8 cellular contexts compared by ENCODE assay signal in the genomic region with DNA sequence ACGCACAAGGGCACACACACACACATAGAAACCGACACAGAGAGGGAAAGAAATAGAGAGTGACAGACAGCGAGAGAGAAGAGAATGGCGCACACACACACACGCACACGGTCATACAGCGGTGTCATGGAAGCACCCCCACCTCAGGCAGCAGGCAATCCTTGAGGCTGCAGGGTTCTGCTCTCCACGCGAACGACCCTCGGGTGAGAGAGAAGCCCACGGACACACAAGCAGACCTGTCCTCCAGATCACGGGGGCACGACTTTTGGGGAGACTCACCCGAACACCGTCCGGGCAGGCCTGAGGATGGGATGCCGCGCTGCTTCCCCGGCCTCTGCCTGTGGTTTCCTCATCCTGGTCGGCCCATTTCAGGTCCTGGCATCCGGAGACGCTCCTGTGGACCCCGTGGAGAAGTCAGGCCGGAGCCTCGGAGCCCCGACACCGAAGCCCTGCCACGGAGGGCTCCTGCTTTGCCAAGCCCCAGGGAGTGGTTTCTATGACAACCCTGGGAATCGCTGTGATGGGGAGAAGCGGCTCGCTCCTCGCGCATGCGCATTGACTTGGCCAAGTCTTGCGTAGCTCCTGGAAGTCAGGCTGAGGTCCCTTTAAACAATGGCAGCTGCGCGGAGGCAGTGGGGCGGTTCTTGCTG.
DNase-seq lines count a peak whose midpoint lies in the region; ATAC-seq and TF ChIP-seq lines count a peak whose summit lies in the region.

No MANE protein-coding gene starts in this region.

- H2AFZ ChIP-seq in mammary epithelial cell (ENCODE audit: low read depth, low read length): no peak overlapping the region

- no TSS peak for BruUV-seq in mammary epithelial cell (replicated peaks; lab: Mats Ljungman, UMichigan)

- H3K36me3 ChIP-seq in mammary epithelial cell (ENCODE audit: insufficient read depth, low read length) (no peaks in the 10 kb centered on the region), lung (ENCODE audit: control insufficient read depth in 2 of 2, insufficient read depth in 2 of 2, low read length in 2 of 2) (no peaks in the 10 kb centered on the region)

- no peaks in the 10 kb centered on the region for H3K4me1 ChIP-seq in mammary epithelial cell (ENCODE audit: insufficient read depth, low read length)
- no peaks in the 10 kb centered on the region for H3K4me1 ChIP-seq in lung (ENCODE audit: control insufficient read depth in 2 of 2, insufficient read depth in 2 of 2, low read length in 2 of 2)

- dilution Hi-C loops in mammary epithelial cell (cut with HindIII; ENCODE audit: low sequenced_read_pairs): no loop called here

- H3K27me3 ChIP-seq in mammary epithelial cell (ENCODE audit: insufficient read depth, low read length) (no peaks in the 10 kb centered on the region), lung (ENCODE audit: control insufficient read depth, insufficient read depth) (no peaks in the 10 kb centered on the region)

- WGBS in mammary epithelial cell (ENCODE audit: low coverage, missing lambda C conversion rate): 80% methylated on average over 17 of the region's 39 CpGs
- 33 to 39% methylated on average over 36 to 38 of the region's 39 CpGs for WGBS in lung, 2 donors

- TF ChIP-seq CTCF in mammary epithelial cell (conservative IDR thresholded peaks at IDR 0.05 in 1 of 2, IDR thresholded peaks at IDR 0.05 in 1 of 2; ENCODE audit: extremely low read depth in 1 of 2, insufficient read depth in 1 of 2, low read depth in 1 of 2, low read length in 2 of 2) (no peak), lung (IDR thresholded peaks at IDR 0.05; ENCODE audit: control extremely low read depth, extremely low read depth) (no peak)

- no peak overlapping the region for H3K9ac ChIP-seq in mammary epithelial cell (ENCODE audit: insufficient read depth, low read length)

- in situ Hi-C loops in mammary epithelial cell (cut with MboI; ENCODE audit: low sequenced_read_pairs in 2 of 2): no loop called here

- no peak for ATAC-seq in lung (ENCODE audit: insufficient read depth, low FRiP score)
- ATAC-seq in GM19351 (IDR thresholded peaks at IDR 0.05; ENCODE audit: unreplicated experiment): no peak
- ATAC-seq in GM18511 (IDR thresholded peaks at IDR 0.05; ENCODE audit: unreplicated experiment): no peak

- DNase-seq in stimulated activated naive CD4-positive, alpha-beta T cell (lab: John Stamatoyannopoulos, UW): peak in 5 of 6 experiments; percentile 9 to 68 (median 41)
- no peak for DNase-seq in stimulated activated naive CD4-positive, alpha-beta T cell treated with Interleukin-2 at 50 U/mL for 16 hours (lab: John Stamatoyannopoulos, UW)
- peak; percentile 27 for DNase-seq in mammary epithelial cell
- DNase-seq in lung (ENCODE audit: low spot score): no peak
- DNase-seq in substantia nigra (lab: John Stamatoyannopoulos, UW): peak in 44 of 49 donors; percentile 6 to 89 (median 50)
- DNase-seq in KG1 (lab: John Stamatoyannopoulos, UW): no peak

- H3K4me3 ChIP-seq in mammary epithelial cell (replicated peaks in 1 of 3; ENCODE audit: insufficient read depth in 1 of 3, low read depth in 2 of 3, low read length in 3 of 3) (no peak overlapping the region), lung (peak overlapping the region; percentile 14)

- no peaks in the 10 kb centered on the region for H3K79me2 ChIP-seq in mammary epithelial cell (ENCODE audit: insufficient read depth, low read length)

- CTCF ChIA-PET in mammary epithelial cell (lab: Charles Lee; ENCODE audit: low non-redundant PET): interaction anchor here (0.6 kb wide), 1 partner anchor 455 kb away, joined by 13 read pairs; no protein-coding TSS in a partner anchor

- H3K27ac ChIP-seq in mammary epithelial cell (ENCODE audit: insufficient read depth, low read depth, low read length) (no peak overlapping the region), lung (ENCODE audit: low read depth in 1 of 2, low read length in 1 of 2) (no peak overlapping the region), substantia nigra (ENCODE audit: low read depth, low read length, poor library complexity, severe bottlenecking) (peak overlapping the region; percentile 21)

- H3K4me2 ChIP-seq in mammary epithelial cell (ENCODE audit: insufficient read depth, low read depth, low read length): no peak overlapping the region

- intact Hi-C loops in mammary epithelial cell (cut with micrococcal nuclease): no loop called here

- peaks cover 12% of the 10 kb centered on the region for H3K9me3 ChIP-seq in mammary epithelial cell (replicated peaks; ENCODE audit: insufficient read depth, low read length)
- H3K9me3 ChIP-seq in lung (ENCODE audit: control insufficient read depth in 2 of 2, insufficient read depth in 1 of 2, low read length in 1 of 2): peaks cover 4 to 12% of the 10 kb centered on the region in 2 donors

- H4K20me1 ChIP-seq in mammary epithelial cell (ENCODE audit: insufficient read depth, low read length): no peaks in the 10 kb centered on the region

Comparison
In these comparisons a context has a peak if more than half of its experiments do, and no peak if none do; other contexts are left out.
1. DNase-seq: peak in stimulated activated naive CD4-positive, alpha-beta T cell (5 of 6), mammary epithelial cell (single experiment) and substantia nigra (44 of 49); none in stimulated activated naive CD4-positive, alpha-beta T cell treated with Interleukin-2 at 50 U/mL for 16 hours (single experiment), lung (single experiment) and KG1 (single experiment).